14 cellular contexts compared by ENCODE assay signal in genomic region chr10:133235891-133236321, GRCh38. TPM values are rescaled to one million over a fixed set of nuclear protein-coding genes. Genes with fewer than 3 reads are reported as not detected.
A peak's percentile ranks its signal among the peaks of the same experiment; 100 is the strongest.
DNase-seq lines count a peak whose midpoint lies in the region; ATAC-seq, FAIRE-seq and TF ChIP-seq lines count a peak whose summit lies in the region.
"Had no signal": no experiment of that assay in that cellular context is flagged by ENCODE, and none has a peak within 500 bp of the region (broad histone marks: within the 10 kb centered on the region; RNA-seq: fewer than 3 reads in every experiment).

No MANE protein-coding gene starts in this region.

- TF ChIP-seq RAD21 in A549 (conservative IDR thresholded peaks at IDR 0.05 in 1 of 2, IDR thresholded peaks at IDR 0.05 in 1 of 2), result no peak

- H3K9me3 Mint-ChIP-seq in IgD-negative memory B cell, result no peaks in the 10 kb centered on the region
- H3K9me3 Mint-ChIP-seq in naive B cell, result no peaks in the 10 kb centered on the region
- H3K9me3 Mint-ChIP-seq in activated CD8-positive, alpha-beta T cell treated with anti-CD3 and anti-CD28 coated beads, Interleukin-2, amount 10 ng/mL, durations not matched to agents 7 days and 5 days (ENCODE audit: insufficient read depth), result no peaks in the 10 kb centered on the region

- H3K4me3 Mint-ChIP-seq in IgD-negative memory B cell (peak overlapping the region; percentile 48 to 89 (median 68)), naive B cell (peak overlapping the region; percentile 66 to 93 (median 84))
- H3K4me3 Mint-ChIP-seq in activated CD8-positive, alpha-beta T cell treated with anti-CD3 and anti-CD28 coated beads, Interleukin-2, amount 10 ng/mL, durations not matched to agents 7 days and 5 days, result no peak overlapping the region

- DNase-seq in A549 (ENCODE audit: low read depth in 1 of 2, low spot score in 1 of 2) (no peak), naive B cell (no peak), A172 (ENCODE audit: low spot score) (no peak), glomerular visceral epithelial cell (ENCODE audit: extremely low spot score) (no peak)
- DNase-seq in effector memory CD4-positive, alpha-beta T cell, result no peak
- no peak for DNase-seq in activated CD8-positive, alpha-beta T cell treated with anti-CD3 and anti-CD28 coated beads, Interleukin-2, amount 10 ng/mL, durations not matched to agents 7 days and 5 days
- DNase-seq: NCI-H2029 treated with DMSO at 0.1 percent for 48 hours, PC-3, thyroid gland had no signal

- FAIRE-seq in A549 (lab: Jason Lieb, UNC), result no peak

- TF ChIP-seq CTCF in A549 (IDR thresholded peaks at IDR 0.05), result no peak

- H3K4me1 Mint-ChIP-seq in IgD-negative memory B cell (peaks cover 4 to 13% (median 10%) of the 10 kb centered on the region in 3 donors), naive B cell (peaks cover 16 to 45% (median 25%) of the 10 kb centered on the region in 3 donors)
- H3K4me1 Mint-ChIP-seq in activated CD8-positive, alpha-beta T cell treated with anti-CD3 and anti-CD28 coated beads, Interleukin-2, amount 10 ng/mL, durations not matched to agents 7 days and 5 days (ENCODE audit: low read depth), result peaks cover 10% of the 10 kb centered on the region

- no peak overlapping the region for H3K27ac Mint-ChIP-seq in IgD-negative memory B cell
- H3K27ac Mint-ChIP-seq in naive B cell, result peak overlapping the region in 2 of 6 donors; percentile 87 to 88
- no peak overlapping the region for H3K27ac Mint-ChIP-seq in activated CD8-positive, alpha-beta T cell treated with anti-CD3 and anti-CD28 coated beads, Interleukin-2, amount 10 ng/mL, durations not matched to agents 7 days and 5 days

- no peak overlapping the region for H3K27ac ChIP-seq in A549
- H3K27ac ChIP-seq in effector memory CD4-positive, alpha-beta T cell (ENCODE audit: insufficient read depth, low read length, poor library complexity, severe bottlenecking), result no peak overlapping the region
- H3K27ac ChIP-seq: BLaER1, thyroid gland had no signal

- H3K9me3 ChIP-seq in A549, result no peaks in the 10 kb centered on the region
- no peaks in the 10 kb centered on the region for H3K9me3 ChIP-seq in effector memory CD4-positive, alpha-beta T cell (ENCODE audit: control insufficient read depth, low read length)
- H3K9me3 ChIP-seq: BLaER1, thyroid gland had no signal

- H3K27me3 Mint-ChIP-seq in IgD-negative memory B cell (peaks cover 25% of the 10 kb centered on the region), naive B cell (peaks cover 12 to 47% (median 25%) of the 10 kb centered on the region in 3 donors)
- peaks cover 52% of the 10 kb centered on the region for H3K27me3 Mint-ChIP-seq in activated CD8-positive, alpha-beta T cell treated with anti-CD3 and anti-CD28 coated beads, Interleukin-2, amount 10 ng/mL, durations not matched to agents 7 days and 5 days (ENCODE audit: low read depth)

- ATAC-seq in A549 (peak in 1 of 2 experiments; percentile 9; a peak in 2 of 6 replicates), naive B cell (ENCODE audit: low read depth in 2 of 2) (peak; percentile 37), HG02610 (IDR thresholded peaks at IDR 0.05; ENCODE audit: unreplicated experiment) (no peak)
- no peak for ATAC-seq in activated CD8-positive, alpha-beta T cell treated with anti-CD3 and anti-CD28 coated beads, Interleukin-2, amount 10 ng/mL, durations not matched to agents 7 days and 5 days
- ATAC-seq: PC-3 had no signal

- H3K27me3 ChIP-seq in effector memory CD4-positive, alpha-beta T cell (replicated peaks; ENCODE audit: control insufficient read depth, insufficient read depth, low read length, poor library complexity, severe bottlenecking), result peaks cover 64% of the 10 kb centered on the region

- TF ChIP-seq EP300 in A549 (IDR thresholded peaks at IDR 0.05), result no peak

- H3K36me3 ChIP-seq in effector memory CD4-positive, alpha-beta T cell (ENCODE audit: control insufficient read depth, insufficient read depth, low read length), result no peaks in the 10 kb centered on the region
- H3K36me3 ChIP-seq: BLaER1, thyroid gland had no signal

- H3K36me3 Mint-ChIP-seq in IgD-negative memory B cell (no peaks in the 10 kb centered on the region), naive B cell (no peaks in the 10 kb centered on the region)
- H3K36me3 Mint-ChIP-seq in activated CD8-positive, alpha-beta T cell treated with anti-CD3 and anti-CD28 coated beads, Interleukin-2, amount 10 ng/mL, durations not matched to agents 7 days and 5 days (ENCODE audit: low read depth), result no peaks in the 10 kb centered on the region

- H3K4me1 ChIP-seq in A549, result peaks cover 19% of the 10 kb centered on the region
- H3K4me1 ChIP-seq in effector memory CD4-positive, alpha-beta T cell (ENCODE audit: control insufficient read depth, insufficient read depth, low read length, poor library complexity, severe bottlenecking), result peaks cover 34% of the 10 kb centered on the region

- POLR2A ChIA-PET in A549 (lab: Yijun Ruan, JAX), result no interaction called here
- POLR2A ChIA-PET in activated CD8-positive, alpha-beta T cell treated with anti-CD3 and anti-CD28 coated beads, Interleukin-2, amount 10 ng/mL, durations not matched to agents 7 days and 5 days (lab: Charles Lee), result no interaction called here

- H3K4me2 ChIP-seq in A549, result peak overlapping the region; percentile 75

- no peak overlapping the region for H3K4me3 ChIP-seq in A549
- peak overlapping the region; percentile 55 for H3K4me3 ChIP-seq in effector memory CD4-positive, alpha-beta T cell (ENCODE audit: insufficient read depth, low read depth, low read length, poor library complexity, severe bottlenecking)

- CTCF ChIA-PET in A549 (lab: Yijun Ruan, JAX), result no interaction called here
- CTCF ChIA-PET in activated CD8-positive, alpha-beta T cell treated with anti-CD3 and anti-CD28 coated beads, Interleukin-2, amount 10 ng/mL, durations not matched to agents 7 days and 5 days (lab: Charles Lee), result no interaction called here

- TF ChIP-seq POLR2A in A549 (IDR thresholded peaks at IDR 0.05; ENCODE audit: low read length), result no peak

- WGBS in A549 (ENCODE audit: missing lambda C conversion rate), result 18% methylated on average over 8 of the region's 19 CpGs

TF ChIP-seq in A549, 52 proteins besides CTCF, POLR2A, EP300 and RAD21 (continues in another document):
- TF ChIP-seq BHLHE40 (IDR thresholded peaks at IDR 0.05; ENCODE audit: low read depth, low read length) (no peak), ESRRA (IDR thresholded peaks at IDR 0.05; ENCODE audit: borderline replicate concordance, low read length) (no peak), POLR2AphosphoS2 (conservative IDR thresholded peaks at IDR 0.05; ENCODE audit: low read length) (no peak), MAFK (IDR thresholded peaks at IDR 0.05; ENCODE audit: partially characterized antibody) (no peak), EHF (CRISPR knock-in tag; IDR thresholded peaks at IDR 0.05) (no peak), FOSL2 (IDR thresholded peaks at IDR 0.05) (no peak), FOSL2 (CRISPR knock-in tag; IDR thresholded peaks at IDR 0.05) (no peak), SREBF2 (IDR thresholded peaks at IDR 0.05) (no peak)
- TF ChIP-seq, protein P1, sequence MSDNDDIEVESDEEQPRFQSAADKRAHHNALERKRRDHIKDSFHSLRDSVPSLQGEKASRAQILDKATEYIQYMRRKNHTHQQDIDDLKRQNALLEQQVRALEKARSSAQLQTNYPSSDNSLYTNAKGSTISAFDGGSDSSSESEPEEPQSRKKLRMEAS (IDR thresholded peaks at IDR 0.05), result no peak
- TF ChIP-seq, protein P2, sequence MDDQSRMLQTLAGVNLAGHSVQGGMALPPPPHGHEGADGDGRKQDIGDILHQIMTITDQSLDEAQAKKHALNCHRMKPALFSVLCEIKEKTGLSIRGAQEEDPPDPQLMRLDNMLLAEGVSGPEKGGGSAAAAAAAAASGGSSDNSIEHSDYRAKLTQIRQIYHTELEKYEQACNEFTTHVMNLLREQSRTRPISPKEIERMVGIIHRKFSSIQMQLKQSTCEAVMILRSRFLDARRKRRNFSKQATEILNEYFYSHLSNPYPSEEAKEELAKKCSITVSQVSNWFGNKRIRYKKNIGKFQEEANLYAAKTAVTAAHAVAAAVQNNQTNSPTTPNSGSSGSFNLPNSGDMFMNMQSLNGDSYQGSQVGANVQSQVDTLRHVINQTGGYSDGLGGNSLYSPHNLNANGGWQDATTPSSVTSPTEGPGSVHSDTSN (IDR thresholded peaks at IDR 0.05), result no peak

RNA-seq across cellular contexts. Expression of gene VENTX, which starts 1.7 kb away (rescaled TPM):
- polyA plus RNA-seq in A549 (2011; rRNA removed) (not detected in 2 replicates), A549 (2017; fragmentation: RNase III; extraction: RNeasy Plus Mini Kit Qiagen cat#74134 plus additional on column Dnase treatment) (not detected in 3 replicates), IgD-negative memory B cell (not detected), naive B cell (ENCODE audit: low read depth in 6 of 6) (under 1 TPM in 5 of 6 donors, not detected in 1; 0.12 to 0.23 (median 0.16) TPM)
- not detected in 2 replicates for polyA plus RNA-seq in A549 (2012; cell fraction: cytosol; rRNA removed)
- not detected in 2 replicates for polyA plus RNA-seq in A549 (2012; cell fraction: nucleus; rRNA removed)
- not detected in 2 replicates for polyA minus RNA-seq in A549 (2011; rRNA and poly(A)+ RNA removed)
- not detected in 2 replicates for total RNA-seq in A172 (2014; rRNA removed; shearing (Covaris generic))
- total RNA-seq in activated CD8-positive, alpha-beta T cell treated with anti-CD3 and anti-CD28 coated beads, Interleukin-2, amount 10 ng/mL, durations not matched to agents 7 days and 5 days, result not detected
- total RNA-seq: PC-3 had no signal

RNA-seq across cellular contexts. Expression of gene UTF1, which starts 5.9 kb away (rescaled TPM):
- polyA plus RNA-seq in A549 (2011; rRNA removed) (not detected in 2 replicates), A549 (2017; fragmentation: RNase III; extraction: RNeasy Plus Mini Kit Qiagen cat#74134 plus additional on column Dnase treatment) (not detected in 3 replicates), IgD-negative memory B cell (not detected), naive B cell (ENCODE audit: low read depth in 6 of 6) (under 1 TPM in 5 of 6 donors, not detected in 1; 0.23 to 0.61 (median 0.27) TPM)
- polyA plus RNA-seq in A549 (2012; cell fraction: cytosol; rRNA removed), result not detected in 2 replicates
- polyA plus RNA-seq in A549 (2012; cell fraction: nucleus; rRNA removed), result not detected in 2 replicates
- polyA minus RNA-seq in A549 (2011; rRNA and poly(A)+ RNA removed), result not detected in 2 replicates
- not detected in 2 replicates for total RNA-seq in A172 (2014; rRNA removed; shearing (Covaris generic))
- total RNA-seq in activated CD8-positive, alpha-beta T cell treated with anti-CD3 and anti-CD28 coated beads, Interleukin-2, amount 10 ng/mL, durations not matched to agents 7 days and 5 days, result not detected
- total RNA-seq: cerebellum, PC-3, posterior vena cava, thyroid gland had no signal

RNA-seq across cellular contexts. Expression of gene ADAM8, which starts 40.8 kb away (rescaled TPM):
- 1.4 TPM in 2 replicates for polyA plus RNA-seq in A549 (2011; rRNA removed)
- 2.2 and 4.0 TPM in 2 replicates for polyA plus RNA-seq in A549 (2012; cell fraction: cytosol; rRNA removed)
- 39.8 and 45.3 TPM in 2 replicates for polyA plus RNA-seq in A549 (2012; cell fraction: nucleus; rRNA removed)
- 4.1 to 5.2 TPM (median 4.4 TPM) in 3 replicates for polyA plus RNA-seq in A549 (2017; fragmentation: RNase III; extraction: RNeasy Plus Mini Kit Qiagen cat#74134 plus additional on column Dnase treatment)
- polyA minus RNA-seq in A549 (2011; rRNA and poly(A)+ RNA removed), result 0.66 and 1.2 TPM in 2 replicates
- polyA plus RNA-seq in IgD-negative memory B cell, result 70.9 TPM
- 10 to 100 TPM; 30.0 to 56.1 (median 34.6) TPM for polyA plus RNA-seq in naive B cell (ENCODE audit: low read depth in 6 of 6)
- 0.31 and 0.93 TPM in 2 replicates for total RNA-seq in A172 (2014; rRNA removed; shearing (Covaris generic))
- total RNA-seq in activated CD8-positive, alpha-beta T cell treated with anti-CD3 and anti-CD28 coated beads, Interleukin-2, amount 10 ng/mL, durations not matched to agents 7 days and 5 days, result 10 to 100 TPM; 69.9 to 75.5 TPM

Comparison
In these comparisons a context has a peak if more than half of its experiments do, and no peak if none do; other contexts are left out.
1. ATAC-seq: peak in naive B cell (2 of 2); none in HG02610 (single experiment) and activated CD8-positive, alpha-beta T cell treated with anti-CD3 and anti-CD28 coated beads, Interleukin-2, amount 10 ng/mL, durations not matched to agents 7 days and 5 days (single experiment).